In genomic region chrX:13277539-13277938, GRCh38 we compare ENCODE assay signal across 1 cellular context.
TF ChIP-seq lines count a peak whose summit lies in the region.

No MANE protein-coding gene starts in this region.

TF ChIP-seq in SK-N-SH, 30 proteins besides CTCF, POLR2A, EP300 and RAD21 (continued from another document):
- TF ChIP-seq REST (IDR thresholded peaks at IDR 0.05; ENCODE audit: low read depth, low read length): no peak
- no peak for TF ChIP-seq RFX5 (IDR thresholded peaks at IDR 0.05; ENCODE audit: low read length)
